Comparison of ENCODE assay signal across 8 cellular contexts in genomic region chr4:173333658-173334084, GRCh38. TPM values are rescaled to one million over a fixed set of nuclear protein-coding genes. Genes with fewer than 3 reads are reported as not detected.
DNase-seq lines count a peak whose midpoint lies in the region; ATAC-seq, FAIRE-seq and TF ChIP-seq lines count a peak whose summit lies in the region.

No MANE protein-coding gene starts in this region.

- peak overlapping the region; percentile 64; the same call in 1 of the 2 replicates for H2AFZ ChIP-seq in SK-N-SH (ENCODE audit: low read depth)
- H2AFZ ChIP-seq in keratinocyte (ENCODE audit: control insufficient read depth, low read length): peak overlapping the region; percentile 87

- peaks cover 25% of the 10 kb centered on the region for H4K20me1 ChIP-seq in SK-N-SH (ENCODE audit: insufficient read depth)
- peaks cover 4% of the 10 kb centered on the region for H4K20me1 ChIP-seq in keratinocyte (ENCODE audit: control insufficient read depth, extremely low read depth, insufficient read depth, low read length)

- DNase-seq in GM10248 (ENCODE audit: extremely low spot score) (peak; percentile 25), SK-N-SH (peak; percentile 71), breast epithelium (ENCODE audit: low spot score in 2 of 2) (peak; percentile 29 to 63), keratinocyte (ENCODE audit: low read depth, low spot score) (no peak), ecto neural progenitor cell (ENCODE audit: low spot score) (no peak)
- peak in 2 of 3 donors; percentile 14 to 42 for DNase-seq in stimulated activated CD4-positive, alpha-beta T cell treated with anti-CD3 and anti-CD28 coated beads, Interleukin-12 subunit alpha, Interleukin-12 subunit beta, amount 100 ng/mL, for 48 hours (ENCODE audit: low read depth in 2 of 3, low spot score in 1 of 3)

- H3K27ac ChIP-seq in SK-N-SH (ENCODE audit: low read depth in 2 of 2, low read length in 1 of 2) (peak overlapping the region; percentile 96 to 98), breast epithelium (peak overlapping the region; percentile 99 to 100), keratinocyte (ENCODE audit: control insufficient read depth, insufficient read depth, low read length) (peak overlapping the region; percentile 93)

- FAIRE-seq in keratinocyte (lab: Jason Lieb, UNC): no peak

- H3K36me3 ChIP-seq in SK-N-SH (replicated peaks in 1 of 2; ENCODE audit: control insufficient read depth in 1 of 2, insufficient read depth in 2 of 2, low read length in 1 of 2) (peaks cover 34 to 41% of the 10 kb centered on the region in 2 experiments), breast epithelium (no peaks in the 10 kb centered on the region), keratinocyte (ENCODE audit: control insufficient read depth in 2 of 2, extremely low read depth in 1 of 2, insufficient read depth in 2 of 2, low read length in 2 of 2) (peaks cover 0 to 13% of the 10 kb centered on the region in 2 experiments)

- intact Hi-C loops in breast epithelium (cut with DNase I; ENCODE audit: low total_unique reads): no loop called here

- H3K79me2 ChIP-seq in SK-N-SH (ENCODE audit: insufficient read depth) (peaks cover 60% of the 10 kb centered on the region), keratinocyte (ENCODE audit: control insufficient read depth, insufficient read depth, low read length) (peaks cover 18% of the 10 kb centered on the region)

- H3F3A ChIP-seq in SK-N-SH (replicated peaks; ENCODE audit: insufficient read depth): peaks cover 41% of the 10 kb centered on the region

- H3K4me2 ChIP-seq in SK-N-SH: peak overlapping the region; percentile 90
- peak overlapping the region; percentile 98 for H3K4me2 ChIP-seq in keratinocyte (ENCODE audit: control insufficient read depth, extremely low read depth, insufficient read depth, low read depth, low read length)

- H3K9me3 ChIP-seq in SK-N-SH (no peaks in the 10 kb centered on the region), breast epithelium (no peaks in the 10 kb centered on the region), keratinocyte (ENCODE audit: control insufficient read depth, low read depth, low read length) (no peaks in the 10 kb centered on the region)

- dilution Hi-C loops in keratinocyte (cut with MboI; ENCODE audit: extremely low pct_ligation_motif_present, low sequenced_read_pairs): no loop called here

- peak overlapping the region; percentile 90 to 99 for H3K4me3 ChIP-seq in SK-N-SH (ENCODE audit: low read depth in 2 of 2, low read length in 1 of 2)
- H3K4me3 ChIP-seq in breast epithelium: peak overlapping the region; percentile 80 to 97 (median 83)
- peak overlapping the region; percentile 90 to 98 (median 92) for H3K4me3 ChIP-seq in keratinocyte (ENCODE audit: control insufficient read depth in 2 of 3, extremely low read depth in 1 of 3, insufficient read depth in 2 of 3, low read depth in 1 of 3, low read length in 3 of 3)

- H3K9ac ChIP-seq in SK-N-SH (peak overlapping the region; percentile 100), keratinocyte (ENCODE audit: control insufficient read depth, extremely low read depth, insufficient read depth, low read length) (peak overlapping the region; percentile 98)

- CTCF ChIA-PET in GM10248 (lab: Yijun Ruan, JAX) (interaction anchor here (0.7 to 2.5 kb wide), 10 partner anchors 9 to 310 kb away, joined by 3 to 10 read pairs (median 3); no protein-coding TSS in a partner anchor), SK-N-SH (lab: Yijun Ruan, JAX) (interaction anchor here (1.2 to 5.4 kb wide), 7 partner anchors 15 to 320 kb away, joined by 3 to 37 read pairs (median 4); no protein-coding TSS in a partner anchor)

- no peaks in the 10 kb centered on the region for H3K9me2 ChIP-seq in SK-N-SH

- H3K4me1 ChIP-seq in SK-N-SH (ENCODE audit: control insufficient read depth in 1 of 2, insufficient read depth in 2 of 2, low read depth in 1 of 2, low read length in 1 of 2): peaks cover 19 to 24% of the 10 kb centered on the region in 2 experiments
- peaks cover 0 to 4% of the 10 kb centered on the region in 2 donors for H3K4me1 ChIP-seq in breast epithelium
- peaks cover 13% of the 10 kb centered on the region for H3K4me1 ChIP-seq in keratinocyte (ENCODE audit: control insufficient read depth, extremely low read depth, insufficient read depth, low read length)

- no peak for TF ChIP-seq CTCF in GM10248 (IDR thresholded peaks at IDR 0.05; ENCODE audit: control extremely low read depth, extremely low read depth, low read depth, missing control alignments)
- no peak for TF ChIP-seq CTCF in SK-N-SH (IDR thresholded peaks at IDR 0.05)
- no peak for TF ChIP-seq CTCF in breast epithelium (IDR thresholded peaks at IDR 0.05)
- no peak for TF ChIP-seq CTCF in keratinocyte (optimal IDR thresholded peaks at IDR 0.05 in 1 of 3, IDR thresholded peaks at IDR 0.05 in 1 of 3, conservative IDR thresholded peaks at IDR 0.05 in 1 of 3; ENCODE audit: extremely low read depth in 1 of 3, insufficient read depth in 2 of 3, low read length in 3 of 3)

- no peaks in the 10 kb centered on the region for H3K9me1 ChIP-seq in keratinocyte (ENCODE audit: control insufficient read depth, extremely low read depth, insufficient read depth, low read length)

- POLR2A ChIA-PET in GM10248 (lab: Yijun Ruan, JAX) (interaction anchor here (1.0 to 3.3 kb wide), 6 partner anchors 12 to 81 kb away, joined by 4 to 70 read pairs (median 6); partner anchors contain the start of gene SAP30), SK-N-SH (lab: Yijun Ruan, JAX) (interaction anchor here (0.6 to 5.7 kb wide), 11 partner anchors 12 to 802 kb away, joined by 3 to 69 read pairs (median 4); partner anchors contain the start of gene SAP30)

- H3K27me3 ChIP-seq in SK-N-SH (ENCODE audit: insufficient read depth) (no peaks in the 10 kb centered on the region), breast epithelium (no peaks in the 10 kb centered on the region), keratinocyte (ENCODE audit: control insufficient read depth, extremely low read depth, insufficient read depth, low read length) (no peaks in the 10 kb centered on the region)

- TF ChIP-seq RAD21 in SK-N-SH (IDR thresholded peaks at IDR 0.05; ENCODE audit: low read length): no peak

- TF ChIP-seq POLR2A in breast epithelium (IDR thresholded peaks at IDR 0.05): no peak

- WGBS in SK-N-SH (ENCODE audit: low lambda C conversion rate): 1% methylated on average over 29 of the region's 53 CpGs

- TF ChIP-seq EP300 in SK-N-SH (IDR thresholded peaks at IDR 0.05; ENCODE audit: borderline replicate concordance in 1 of 2, low read depth in 1 of 2, low read length in 1 of 2): no peak

- peak; percentile 5 for ATAC-seq in HG02759 (IDR thresholded peaks at IDR 0.05; ENCODE audit: unreplicated experiment)
- no peak for ATAC-seq in HG02970 (IDR thresholded peaks at IDR 0.05; ENCODE audit: low FRiP score, unreplicated experiment)

TF ChIP-seq in SK-N-SH, 30 proteins besides CTCF, POLR2A, EP300 and RAD21:
- TF ChIP-seq FOXJ3 (CRISPR knock-in tag; IDR thresholded peaks at IDR 0.05) (no peak), GABPA (IDR thresholded peaks at IDR 0.05; ENCODE audit: low read depth) (no peak), RXRA (IDR thresholded peaks at IDR 0.05; ENCODE audit: borderline replicate concordance, low read depth) (no peak)
TF ChIP-seq in SK-N-SH: peak in this region for 0.

RNA-seq across cellular contexts. Expression of gene HMGB2, which starts 0.5 kb away (rescaled TPM):
- 123 and 130 TPM in 2 replicates for polyA plus RNA-seq in SK-N-SH (2012; rRNA removed)
- 184 and 256 TPM in 2 replicates for polyA plus RNA-seq in SK-N-SH (2012; cell fraction: cytosol; rRNA removed)
- polyA plus RNA-seq in SK-N-SH (2012; cell fraction: nucleus; rRNA removed): 28.9 and 47.2 TPM in 2 replicates
- 10 to 100 TPM; 48.2 to 66.2 (median 58.0) TPM for total RNA-seq in breast epithelium
- polyA plus RNA-seq in keratinocyte: 7.7 to 55.9 TPM (median 40.5 TPM) in 3 replicates
- 34.5 TPM for polyA plus RNA-seq in keratinocyte (2011; ENCODE audit: low read depth)
- polyA plus RNA-seq in keratinocyte (2011; cell fraction: cytosol; rRNA removed): 13.5 and 18.7 TPM in 2 replicates
- 8.2 and 14.0 TPM in 2 replicates for polyA plus RNA-seq in keratinocyte (2011; cell fraction: nucleus; rRNA removed)
- polyA plus RNA-seq in keratinocyte (2012; ENCODE audit: low replicate concordance): 21.0 and 38.6 TPM in 2 replicates
- polyA minus RNA-seq in keratinocyte: 0.36 to 6.8 TPM (median 1.9 TPM) in 3 replicates
- polyA minus RNA-seq in keratinocyte (2011; cell fraction: cytosol; rRNA and poly(A)+ RNA removed): 3.1 TPM
- 2.2 and 3.3 TPM in 2 replicates for polyA minus RNA-seq in keratinocyte (2011; cell fraction: nucleus; rRNA and poly(A)+ RNA removed)

RNA-seq across cellular contexts. Expression of gene SAP30, which starts 37.1 kb away (rescaled TPM):
- 16.6 and 19.0 TPM in 2 replicates for polyA plus RNA-seq in SK-N-SH (2012; rRNA removed)
- 20.5 and 27.1 TPM in 2 replicates for polyA plus RNA-seq in SK-N-SH (2012; cell fraction: cytosol; rRNA removed)
- polyA plus RNA-seq in SK-N-SH (2012; cell fraction: nucleus; rRNA removed): 4.9 and 8.8 TPM in 2 replicates
- 10 to 100 TPM; 29.8 to 50.1 (median 41.7) TPM for total RNA-seq in breast epithelium
- polyA plus RNA-seq in keratinocyte: 4.2 to 12.9 TPM (median 4.9 TPM) in 3 replicates
- polyA plus RNA-seq in keratinocyte (2011; ENCODE audit: low read depth): 0.49 TPM
- polyA plus RNA-seq in keratinocyte (2011; cell fraction: cytosol; rRNA removed): 5.3 and 6.7 TPM in 2 replicates
- 2.2 and 5.1 TPM in 2 replicates for polyA plus RNA-seq in keratinocyte (2011; cell fraction: nucleus; rRNA removed)
- 3.5 and 6.7 TPM in 2 replicates for polyA plus RNA-seq in keratinocyte (2012; ENCODE audit: low replicate concordance)
- 0.39 to 1.1 TPM (median 0.89 TPM) in 3 replicates for polyA minus RNA-seq in keratinocyte
- not detected for polyA minus RNA-seq in keratinocyte (2011; cell fraction: cytosol; rRNA and poly(A)+ RNA removed)
- 0.53 and 1.7 TPM in 2 replicates for polyA minus RNA-seq in keratinocyte (2011; cell fraction: nucleus; rRNA and poly(A)+ RNA removed)

Comparison
In these comparisons a context has a peak if more than half of its experiments do, and no peak if none do; other contexts are left out.
1. DNase-seq: peak in GM10248 (single experiment), SK-N-SH (single experiment), breast epithelium (2 of 2) and stimulated activated CD4-positive, alpha-beta T cell treated with anti-CD3 and anti-CD28 coated beads, Interleukin-12 subunit alpha, Interleukin-12 subunit beta, amount 100 ng/mL, for 48 hours (2 of 3); none in keratinocyte (single experiment) and ecto neural progenitor cell (single experiment).
2. Peak in every context shown above with its lines, with median percentiles within 50 percentile points of each other: H3K27ac ChIP-seq and H3K4me3 ChIP-seq.